9 cellular contexts compared by ENCODE assay signal in genomic region chr17:60971515-60972369, GRCh38.
DNase-seq lines count a peak whose midpoint lies in the region; ATAC-seq and TF ChIP-seq lines count a peak whose summit lies in the region.
"Had no signal": no experiment of that assay in that cellular context is flagged by ENCODE, and none has a peak within 500 bp of the region (broad histone marks: within the 10 kb centered on the region; RNA-seq: fewer than 3 reads in every experiment).

No MANE protein-coding gene starts in this region.

- no peaks in the 10 kb centered on the region for H3K27me3 Mint-ChIP-seq in CD4-positive, CD25-positive, alpha-beta regulatory T cell
- H3K27me3 Mint-ChIP-seq: IgD-negative memory B cell had no signal

- 62 to 69% methylated on average over 6 of the region's 6 CpGs for WGBS in GM23248 (ENCODE audit: low coverage in 1 of 2, low lambda C conversion rate in 2 of 2, missing lambda C conversion rate in 2 of 2), 2 experiments

- H4K20me1 ChIP-seq in GM23248 (ENCODE audit: insufficient read depth) (no peaks in the 10 kb centered on the region), fibroblast of lung (ENCODE audit: control insufficient read depth, extremely low read depth, insufficient read depth, low read length) (no peaks in the 10 kb centered on the region)

- H3K27me3 ChIP-seq in CD4-positive, CD25-positive, alpha-beta regulatory T cell (ENCODE audit: control insufficient read depth, insufficient read depth, low read length) = no peaks in the 10 kb centered on the region
- no peaks in the 10 kb centered on the region for H3K27me3 ChIP-seq in GM23248 (replicated peaks; ENCODE audit: insufficient read depth)
- H3K27me3 ChIP-seq in fibroblast of lung (ENCODE audit: control insufficient read depth, insufficient read depth, low read length) = no peaks in the 10 kb centered on the region
- H3K27me3 ChIP-seq in parathyroid adenoma (ENCODE audit: control insufficient read depth, insufficient read depth, low read length) = no peaks in the 10 kb centered on the region

- peak; percentile 13 to 61 (median 35) for DNase-seq in CD4-positive, CD25-positive, alpha-beta regulatory T cell
- DNase-seq in GM23248 (peak; percentile 74), NCI-H446 (lab: John Stamatoyannopoulos, UW) (peak; percentile 8 to 60), fibroblast of lung (ENCODE audit: low read depth in 2 of 2) (peak; percentile 51 to 83), Ammon's horn (ENCODE audit: low spot score) (no peak), nucleus accumbens (lab: John Stamatoyannopoulos, UW) (no peak)
- peak; percentile 57 for DNase-seq in activated CD4-positive, alpha-beta T cell treated with anti-CD3 and anti-CD28 coated beads for 48 hours

- H3K4me3 Mint-ChIP-seq in CD4-positive, CD25-positive, alpha-beta regulatory T cell = no peak overlapping the region
- H3K4me3 Mint-ChIP-seq: IgD-negative memory B cell had no signal

- ATAC-seq in CD4-positive, CD25-positive, alpha-beta regulatory T cell (ENCODE audit: low read depth in 2 of 2) = peak; percentile 37 to 43

- H3K27ac Mint-ChIP-seq in CD4-positive, CD25-positive, alpha-beta regulatory T cell = peak overlapping the region in 1 of 3 donors; percentile 23
- H3K27ac Mint-ChIP-seq: IgD-negative memory B cell had no signal

- H3K4me3 ChIP-seq in CD4-positive, CD25-positive, alpha-beta regulatory T cell (ENCODE audit: low read depth, low read length) = no peak overlapping the region
- H3K4me3 ChIP-seq in GM23248 (no peak overlapping the region), fibroblast of lung (replicated peaks in 1 of 4; ENCODE audit: control extremely low read depth in 1 of 4, insufficient read depth in 1 of 4, low read depth in 3 of 4, low read length in 4 of 4) (no peak overlapping the region), parathyroid adenoma (ENCODE audit: low read depth, low read length) (no peak overlapping the region)

- no peaks in the 10 kb centered on the region for H3K36me3 ChIP-seq in CD4-positive, CD25-positive, alpha-beta regulatory T cell (ENCODE audit: control insufficient read depth, insufficient read depth, low read length)
- H3K36me3 ChIP-seq in GM23248 (ENCODE audit: low read depth) (no peaks in the 10 kb centered on the region), fibroblast of lung (ENCODE audit: control insufficient read depth, insufficient read depth, low read length) (no peaks in the 10 kb centered on the region), parathyroid adenoma (ENCODE audit: control insufficient read depth, insufficient read depth, low read length) (no peaks in the 10 kb centered on the region)

- H3K9ac ChIP-seq in GM23248 (no peak overlapping the region), fibroblast of lung (ENCODE audit: insufficient read depth, low read length) (no peak overlapping the region), parathyroid adenoma (no peak overlapping the region)

- H3K79me2 ChIP-seq in GM23248 (ENCODE audit: insufficient read depth) = no peaks in the 10 kb centered on the region
- H3K79me2 ChIP-seq in fibroblast of lung (ENCODE audit: control insufficient read depth, insufficient read depth, low read length) = no peaks in the 10 kb centered on the region
- peaks cover 2% of the 10 kb centered on the region for H3K79me2 ChIP-seq in parathyroid adenoma

- H3K9me3 ChIP-seq in CD4-positive, CD25-positive, alpha-beta regulatory T cell (ENCODE audit: control insufficient read depth in 2 of 2, low read length in 2 of 2) = peaks cover 5 to 6% of the 10 kb centered on the region in 2 experiments
- H3K9me3 ChIP-seq in GM23248 (ENCODE audit: low read depth) (peaks cover 4% of the 10 kb centered on the region), fibroblast of lung (ENCODE audit: control insufficient read depth, insufficient read depth, low read depth, low read length) (no peaks in the 10 kb centered on the region), parathyroid adenoma (ENCODE audit: control insufficient read depth, low read length) (no peaks in the 10 kb centered on the region)

- H3K9me2 ChIP-seq in GM23248 (ENCODE audit: insufficient read depth) = no peaks in the 10 kb centered on the region

- peaks cover 6% of the 10 kb centered on the region for H3K36me3 Mint-ChIP-seq in CD4-positive, CD25-positive, alpha-beta regulatory T cell

- in situ Hi-C loops in GM23248 (cut with MboI) = loop anchor here (25.0 kb wide), 1 partner anchor 591 kb away; no protein-coding TSS in a partner anchor

- TF ChIP-seq CTCF in fibroblast of lung (conservative IDR thresholded peaks at IDR 0.05 in 1 of 2, IDR thresholded peaks at IDR 0.05 in 1 of 2; ENCODE audit: low read depth in 1 of 2, low read length in 2 of 2) = peak; percentile 71 to 83
- TF ChIP-seq CTCF in parathyroid adenoma (IDR thresholded peaks at IDR 0.05) = peak; percentile 53

- no peaks in the 10 kb centered on the region for H3F3A ChIP-seq in GM23248 (ENCODE audit: insufficient read depth)

- no peaks in the 10 kb centered on the region for H3K4me1 ChIP-seq in CD4-positive, CD25-positive, alpha-beta regulatory T cell (ENCODE audit: control insufficient read depth, insufficient read depth, low read length, poor library complexity, severe bottlenecking)
- peaks cover 7% of the 10 kb centered on the region; the same call in 1 of the 2 replicates for H3K4me1 ChIP-seq in GM23248 (ENCODE audit: insufficient read depth)
- H3K4me1 ChIP-seq in fibroblast of lung (ENCODE audit: control insufficient read depth, extremely low read depth, insufficient read depth, low read length) = peaks cover 2% of the 10 kb centered on the region
- H3K4me1 ChIP-seq in parathyroid adenoma = no peaks in the 10 kb centered on the region

- no peak overlapping the region for H3K27ac ChIP-seq in CD4-positive, CD25-positive, alpha-beta regulatory T cell (ENCODE audit: insufficient read depth, low read length, poor library complexity, severe bottlenecking)
- H3K27ac ChIP-seq in GM23248 (no peak overlapping the region), fibroblast of lung (ENCODE audit: insufficient read depth, low read length) (no peak overlapping the region), parathyroid adenoma (no peak overlapping the region)

- H3K4me2 ChIP-seq in GM23248 (ENCODE audit: unreplicated experiment) = no peak overlapping the region
- peak overlapping the region; percentile 2 for H3K4me2 ChIP-seq in fibroblast of lung (ENCODE audit: extremely low read depth, insufficient read depth, low read length)
- H3K4me2 ChIP-seq in parathyroid adenoma (ENCODE audit: low read length) = no peak overlapping the region

- peaks cover 0 to 13% (median 4%) of the 10 kb centered on the region in 7 donors for H3K9me3 Mint-ChIP-seq in CD4-positive, CD25-positive, alpha-beta regulatory T cell

- H3K4me1 Mint-ChIP-seq in CD4-positive, CD25-positive, alpha-beta regulatory T cell = peaks cover 0 to 4% (median 0%) of the 10 kb centered on the region in 4 donors

- H2AFZ ChIP-seq in GM23248 (no peak overlapping the region), fibroblast of lung (ENCODE audit: low read length) (peak overlapping the region; percentile 6), parathyroid adenoma (peak overlapping the region; percentile 34)

Comparison
In these comparisons a context has a peak if more than half of its experiments do, and no peak if none do; other contexts are left out.
1. DNase-seq: peak in CD4-positive, CD25-positive, alpha-beta regulatory T cell (3 of 3), GM23248 (single experiment), NCI-H446 (2 of 2), activated CD4-positive, alpha-beta T cell treated with anti-CD3 and anti-CD28 coated beads for 48 hours (single experiment) and fibroblast of lung (2 of 2); none in Ammon's horn (single experiment) and nucleus accumbens (0 of 56).